11 cellular contexts compared by ENCODE assay signal in genomic region chr1:6491966-6492365, GRCh38. TPM values are rescaled to one million over a fixed set of nuclear protein-coding genes. Genes with fewer than 3 reads are reported as not detected.
DNase-seq lines count a peak whose midpoint lies in the region; ATAC-seq, FAIRE-seq and TF ChIP-seq lines count a peak whose summit lies in the region.
"Had no signal": no experiment of that assay in that cellular context is flagged by ENCODE, and none has a peak within 500 bp of the region (broad histone marks: within the 10 kb centered on the region; RNA-seq: fewer than 3 reads in every experiment).

No MANE protein-coding gene starts in this region.

- no peaks in the 10 kb centered on the region for H3K79me2 ChIP-seq in HepG2 (ENCODE audit: insufficient read depth, low read length)

- 95% methylated on average over 7 of the region's 10 CpGs for WGBS in HepG2 (ENCODE audit: low lambda C conversion rate)
- 60% methylated on average over 1 of the region's 10 CpGs for WGBS in right lobe of liver (ENCODE audit: insufficient coverage, low coverage, low lambda C conversion rate, missing lambda C conversion rate)
- 60% methylated on average over 2 of the region's 10 CpGs; no CpG with 5 or more reads in 1 of the 2 donors for WGBS in gastroesophageal sphincter (ENCODE audit: low coverage in 1 of 2), 2 donors
- WGBS in suprapubic skin: 33% methylated on average over 10 of the region's 10 CpGs
- WGBS in aorta, 2 donors: 71 to 78% methylated on average over 10 of the region's 10 CpGs

- H3K4me3 Mint-ChIP-seq in activated B cell treated with CpG ODN at 0.5 μM for 24 hours: peak overlapping the region; percentile 77

- ATAC-seq in HepG2: no peak
- no peak for ATAC-seq in right lobe of liver
- no peak for ATAC-seq in activated B cell treated with CpG ODN at 0.5 μM for 24 hours (ENCODE audit: low read depth)
- no peak for ATAC-seq in gastroesophageal sphincter
- no peak for ATAC-seq in HG03139 (IDR thresholded peaks at IDR 0.05; ENCODE audit: unreplicated experiment)
- ATAC-seq in aorta (ENCODE audit: low FRiP score): no peak

- no peaks in the 10 kb centered on the region for H3K9me3 ChIP-seq in HepG2 (ENCODE audit: low read length)
- H3K9me3 ChIP-seq in right lobe of liver: no peaks in the 10 kb centered on the region
- no peaks in the 10 kb centered on the region for H3K9me3 ChIP-seq in gastroesophageal sphincter
- H3K9me3 ChIP-seq in suprapubic skin: no peaks in the 10 kb centered on the region
- H3K9me3 ChIP-seq in aorta (ENCODE audit: control insufficient read depth, low read length): no peaks in the 10 kb centered on the region

- no peak overlapping the region for H3K27ac ChIP-seq in HepG2 (ENCODE audit: extremely low read length, insufficient read depth, low read length)
- no peak overlapping the region for H3K27ac ChIP-seq in right lobe of liver
- peak overlapping the region in 3 of 4 donors; percentile 51 to 83 (median 77) for H3K27ac ChIP-seq in gastroesophageal sphincter
- H3K27ac ChIP-seq in suprapubic skin: peak overlapping the region; percentile 80
- no peak overlapping the region for H3K27ac ChIP-seq in aorta (ENCODE audit: low read depth in 1 of 2, low read length in 2 of 2)

- no peak overlapping the region for H3K9ac ChIP-seq in HepG2 (ENCODE audit: insufficient read depth, low read depth, low read length)

- CTCF ChIA-PET in HepG2 (lab: Yijun Ruan, JAX; ENCODE audit: low intra/inter-chr PET ratio, low total read pairs): no interaction called here
- CTCF ChIA-PET in activated B cell treated with CpG ODN at 0.5 μM for 24 hours (lab: Charles Lee): interaction anchor here (1.0 kb wide), 1 partner anchor 155 kb away, joined by 3 read pairs; no protein-coding TSS in a partner anchor

- no peak for TF ChIP-seq CTCF in HepG2 (CRISPR knock-in tag; IDR thresholded peaks at IDR 0.05)
- no peak for TF ChIP-seq CTCF in right lobe of liver (IDR thresholded peaks at IDR 0.05)
- no peak for TF ChIP-seq CTCF in activated B cell treated with CpG ODN at 0.5 μM for 24 hours (IDR thresholded peaks at IDR 0.05)
- TF ChIP-seq CTCF in gastroesophageal sphincter (IDR thresholded peaks at IDR 0.05): no peak
- no peak for TF ChIP-seq CTCF in suprapubic skin (IDR thresholded peaks at IDR 0.05)

- DNase-seq in HepG2 (ENCODE audit: low spot score) (no peak), right lobe of liver (no peak), activated B cell treated with CpG ODN at 0.5 μM for 24 hours (no peak), suprapubic skin (ENCODE audit: low spot score in 2 of 2) (no peak), NCI-H524 (lab: John Stamatoyannopoulos, UW) (no peak), aorta (no peak)
- DNase-seq: NCI-H1105, retina, Right ventricle myocardium superior had no signal

- BruUV-seq in HepG2 (replicated peaks; lab: Mats Ljungman, UMichigan): no TSS peak

- H3K36me3 Mint-ChIP-seq in activated B cell treated with CpG ODN at 0.5 μM for 24 hours (ENCODE audit: low read depth): no peaks in the 10 kb centered on the region

- TF ChIP-seq POLR2A in HepG2 (IDR thresholded peaks at IDR 0.05; ENCODE audit: insufficient read depth in 1 of 2, low read depth in 2 of 2, low read length in 2 of 2): no peak
- TF ChIP-seq POLR2A in right lobe of liver (IDR thresholded peaks at IDR 0.05): no peak
- no peak for TF ChIP-seq POLR2A in gastroesophageal sphincter (IDR thresholded peaks at IDR 0.05)
- no peak for TF ChIP-seq POLR2A in suprapubic skin (IDR thresholded peaks at IDR 0.05)

- TF ChIP-seq EP300 in HepG2 (IDR thresholded peaks at IDR 0.05; ENCODE audit: low read depth in 2 of 2, low read length in 2 of 2) (no peak), HepG2 (CRISPR knock-in tag; IDR thresholded peaks at IDR 0.05; ENCODE audit: borderline replicate concordance) (no peak), gastroesophageal sphincter (IDR thresholded peaks at IDR 0.05) (no peak), suprapubic skin (IDR thresholded peaks at IDR 0.05) (no peak)

- intact Hi-C loops in HepG2 (cut with micrococcal nuclease; ENCODE audit: unreplicated experiment) (no loop called here), right lobe of liver (cut with DNase I) (no loop called here), activated B cell treated with CpG ODN at 0.5 μM for 24 hours (cut with micrococcal nuclease) (loop anchor here (5.0 kb wide), 1 partner anchor 135 kb away; no protein-coding TSS in a partner anchor), aorta (cut with DNase I) (loop anchor here in 1 of 2 donors (2.0 kb wide), 1 partner anchor 63 kb away; the partner anchor contains the start of genes NOL9 and TAS1R1)

- POLR2A ChIA-PET in HepG2 (lab: Yijun Ruan, JAX): interaction anchor here (1.0 to 2.9 kb wide), 4 partner anchors 21 to 155 kb away, joined by 3 to 13 read pairs (median 5); partner anchors contain the start of genes NOL9 and TAS1R1
- POLR2A ChIA-PET in activated B cell treated with CpG ODN at 0.5 μM for 24 hours (lab: Charles Lee): no interaction called here

- H3K4me2 ChIP-seq in HepG2 (ENCODE audit: low read depth, low read length): peak overlapping the region; percentile 97

- peak overlapping the region in 2 of 3 experiments; percentile 89 to 99; a peak in 3 of 6 replicates for H3K4me3 ChIP-seq in HepG2 (replicated peaks in 1 of 3; ENCODE audit: insufficient read depth in 1 of 3, low read depth in 2 of 3, low read length in 3 of 3)
- no peak overlapping the region for H3K4me3 ChIP-seq in right lobe of liver
- no peak overlapping the region for H3K4me3 ChIP-seq in gastroesophageal sphincter
- H3K4me3 ChIP-seq in suprapubic skin: no peak overlapping the region
- H3K4me3 ChIP-seq in aorta (ENCODE audit: low read length in 2 of 2): no peak overlapping the region

- H3K4me1 ChIP-seq in HepG2 (ENCODE audit: insufficient read depth, low read length) (peaks cover 47% of the 10 kb centered on the region), right lobe of liver (peaks cover 0 to 20% (median 2%) of the 10 kb centered on the region in 4 donors), gastroesophageal sphincter (peaks cover 0 to 48% (median 21%) of the 10 kb centered on the region in 3 donors), suprapubic skin (peaks cover 80% of the 10 kb centered on the region), aorta (ENCODE audit: control insufficient read depth in 1 of 2, insufficient read depth in 2 of 2, low read length in 2 of 2) (no peaks in the 10 kb centered on the region)

- no peaks in the 10 kb centered on the region for H3K9me3 Mint-ChIP-seq in activated B cell treated with CpG ODN at 0.5 μM for 24 hours

- no peaks in the 10 kb centered on the region for H3K36me3 ChIP-seq in HepG2 (replicated peaks in 1 of 2; ENCODE audit: control insufficient read depth in 1 of 2, insufficient read depth in 2 of 2, low read length in 2 of 2)
- no peaks in the 10 kb centered on the region for H3K36me3 ChIP-seq in right lobe of liver
- no peaks in the 10 kb centered on the region for H3K36me3 ChIP-seq in gastroesophageal sphincter
- H3K36me3 ChIP-seq in suprapubic skin: no peaks in the 10 kb centered on the region
- H3K36me3 ChIP-seq in aorta (ENCODE audit: control insufficient read depth in 1 of 2, insufficient read depth in 2 of 2, low read length in 1 of 2): no peaks in the 10 kb centered on the region

- H4K20me1 ChIP-seq in HepG2 (ENCODE audit: insufficient read depth, low read length): no peaks in the 10 kb centered on the region

- peaks cover 9% of the 10 kb centered on the region for H3K27me3 Mint-ChIP-seq in activated B cell treated with CpG ODN at 0.5 μM for 24 hours

- H3K27me3 ChIP-seq in HepG2 (ENCODE audit: control insufficient read depth in 1 of 2, insufficient read depth in 2 of 2, low read length in 2 of 2) (peaks cover 0 to 2% of the 10 kb centered on the region in 2 experiments; a peak in 1 of 5 replicates), right lobe of liver (no peaks in the 10 kb centered on the region), gastroesophageal sphincter (peaks cover 12% of the 10 kb centered on the region), suprapubic skin (no peaks in the 10 kb centered on the region), aorta (ENCODE audit: control insufficient read depth in 1 of 2, insufficient read depth in 2 of 2, low read length in 1 of 2) (no peaks in the 10 kb centered on the region)

- no peak overlapping the region for H2AFZ ChIP-seq in HepG2 (ENCODE audit: low read length)

- TF ChIP-seq RAD21 in HepG2 (CRISPR knock-in tag; IDR thresholded peaks at IDR 0.05): no peak

- FAIRE-seq in HepG2 (lab: Jason Lieb, UNC): no peak

- no peak overlapping the region for H3K27ac Mint-ChIP-seq in activated B cell treated with CpG ODN at 0.5 μM for 24 hours

- in situ Hi-C loops in HepG2 (cut with HindIII; ENCODE audit: extremely low pct_ligation_motif_present, low pct_unique_long_range_greater_than_20kb): loop anchor here (25.0 kb wide), 1 partner anchor 720 kb away; no protein-coding TSS in a partner anchor

- peaks cover 11% of the 10 kb centered on the region for H3K4me1 Mint-ChIP-seq in activated B cell treated with CpG ODN at 0.5 μM for 24 hours

RNA-seq across cellular contexts. Expression of gene PLEKHG5, which starts 0.5 kb away (rescaled TPM):
- 1.9 and 3.5 TPM in 2 replicates for total RNA-seq in HepG2 (2016; rRNA removed; fragmentation: Illumina TruSeq; extraction: Trizol)
- 0.51 and 0.62 TPM in 2 replicates for total RNA-seq in HepG2 (2016; cell fraction: cytosol; rRNA removed; fragmentation: Illumina TruSeq; extraction: Trizol; ENCODE audit: low read depth)
- 1.4 and 3.4 TPM in 2 replicates for total RNA-seq in HepG2 (2016; cell fraction: insoluble cytoplasmic fraction; rRNA removed; fragmentation: Illumina TruSeq; extraction: Trizol)
- total RNA-seq in HepG2 (2016; cell fraction: membrane; rRNA removed; fragmentation: Illumina TruSeq; extraction: Trizol): 0.99 and 1.2 TPM in 2 replicates
- 3.3 and 4.4 TPM in 2 replicates for total RNA-seq in HepG2 (2016; cell fraction: nucleus; rRNA removed; fragmentation: Illumina TruSeq; extraction: Trizol)
- polyA plus RNA-seq in HepG2 (2011; rRNA removed): 1.9 and 2.6 TPM in 2 replicates
- polyA plus RNA-seq in HepG2 (2011; cell fraction: cytosol; rRNA removed): 1.1 and 1.7 TPM in 2 replicates
- 17.2 and 22.8 TPM in 2 replicates for polyA plus RNA-seq in HepG2 (2011; cell fraction: nucleus; rRNA removed)
- 1.4 and 1.5 TPM in 2 replicates for polyA plus RNA-seq in HepG2 (2012)
- polyA plus RNA-seq in HepG2 (2016; cell fraction: cytosol; fragmentation: Illumina TruSeq; extraction: Trizol; ENCODE audit: low read depth): 0.23 and 0.25 TPM in 2 replicates
- polyA plus RNA-seq in HepG2 (2016; cell fraction: insoluble cytoplasmic fraction; fragmentation: Illumina TruSeq; extraction: Trizol; ENCODE audit: low read depth): 1.9 and 2.0 TPM in 2 replicates
- 0.45 and 0.71 TPM in 2 replicates for polyA plus RNA-seq in HepG2 (2016; cell fraction: membrane; fragmentation: Illumina TruSeq; extraction: Trizol; ENCODE audit: low read depth)
- 9.3 and 11.3 TPM in 2 replicates for polyA plus RNA-seq in HepG2 (2016; cell fraction: nucleus; fragmentation: Illumina TruSeq; extraction: Trizol; ENCODE audit: insufficient read depth, low read depth)
- 1.9 and 3.8 TPM in 2 replicates for polyA minus RNA-seq in HepG2 (2011; rRNA and poly(A)+ RNA removed; ENCODE audit: low replicate concordance)
- polyA minus RNA-seq in HepG2 (2011; cell fraction: cytosol; rRNA and poly(A)+ RNA removed): 1.4 TPM in 2 replicates
- 2.6 and 3.0 TPM in 2 replicates for polyA minus RNA-seq in HepG2 (2011; cell fraction: nucleus; rRNA and poly(A)+ RNA removed)
- 1 to 10 TPM in 5 of 6 experiments, under 1 TPM in 1; 0.70 to 2.3 (median 1.5) TPM for total RNA-seq in right lobe of liver
- total RNA-seq in activated B cell treated with CpG ODN at 0.5 μM for 24 hours: 0.22 and 0.27 TPM in 2 replicates
- total RNA-seq in gastroesophageal sphincter: 10 to 100 TPM in 3 of 4 donors, 1 to 10 TPM in 1; 8.6 to 14.0 (median 11.4) TPM
- total RNA-seq in suprapubic skin: 100 to 1,000 TPM in 2 of 4 donors, 10 to 100 TPM in 2; 76.3 to 347 (median 107) TPM
- total RNA-seq in aorta: 10 to 100 TPM in 1 of 2 donors, 1 to 10 TPM in 1; 6.6 to 39.3 TPM
- polyA plus RNA-seq in aorta: 1 to 10 TPM; 2.6 to 8.0 TPM

RNA-seq across cellular contexts. Expression of gene TNFRSF25, which starts 26.0 kb away (rescaled TPM):
- total RNA-seq in HepG2 (2016; rRNA removed; fragmentation: Illumina TruSeq; extraction: Trizol) (0.55 and 1.5 TPM in 2 replicates), right lobe of liver (1 to 10 TPM; 1.1 to 3.2 (median 2.1) TPM), activated B cell treated with CpG ODN at 0.5 μM for 24 hours (2.5 and 2.8 TPM in 2 replicates), gastroesophageal sphincter (10 to 100 TPM in 2 of 4 donors, 1 to 10 TPM in 2; 4.2 to 11.2 (median 8.8) TPM), suprapubic skin (100 to 1,000 TPM in 2 of 4 donors, 10 to 100 TPM in 2; 66.8 to 411 (median 99.5) TPM), aorta (10 to 100 TPM in 1 of 2 donors, 1 to 10 TPM in 1; 6.5 to 34.6 TPM)
- 0.40 and 0.44 TPM in 2 replicates for total RNA-seq in HepG2 (2016; cell fraction: cytosol; rRNA removed; fragmentation: Illumina TruSeq; extraction: Trizol; ENCODE audit: low read depth)
- total RNA-seq in HepG2 (2016; cell fraction: insoluble cytoplasmic fraction; rRNA removed; fragmentation: Illumina TruSeq; extraction: Trizol): 0.13 and 0.97 TPM in 2 replicates
- total RNA-seq in HepG2 (2016; cell fraction: membrane; rRNA removed; fragmentation: Illumina TruSeq; extraction: Trizol): 0.34 and 0.37 TPM in 2 replicates
- 1.5 and 1.6 TPM in 2 replicates for total RNA-seq in HepG2 (2016; cell fraction: nucleus; rRNA removed; fragmentation: Illumina TruSeq; extraction: Trizol)
- polyA plus RNA-seq in HepG2 (2011; rRNA removed) (1.4 and 1.6 TPM in 2 replicates), aorta (10 to 100 TPM in 1 of 2 donors, 1 to 10 TPM in 1; 9.6 to 22.9 TPM)
- polyA plus RNA-seq in HepG2 (2011; cell fraction: cytosol; rRNA removed): 0.47 and 0.64 TPM in 2 replicates
- polyA plus RNA-seq in HepG2 (2011; cell fraction: nucleus; rRNA removed): 18.5 and 21.8 TPM in 2 replicates
- polyA plus RNA-seq in HepG2 (2012): 3.9 and 4.6 TPM in 2 replicates
- polyA plus RNA-seq in HepG2 (2016; cell fraction: cytosol; fragmentation: Illumina TruSeq; extraction: Trizol; ENCODE audit: low read depth): 0.43 TPM in 1 of 2 replicates, not detected in the other
- polyA plus RNA-seq in HepG2 (2016; cell fraction: insoluble cytoplasmic fraction; fragmentation: Illumina TruSeq; extraction: Trizol; ENCODE audit: low read depth): 0.17 and 0.44 TPM in 2 replicates
- polyA plus RNA-seq in HepG2 (2016; cell fraction: membrane; fragmentation: Illumina TruSeq; extraction: Trizol; ENCODE audit: low read depth): 0.17 TPM in 1 of 2 replicates, not detected in the other
- polyA plus RNA-seq in HepG2 (2016; cell fraction: nucleus; fragmentation: Illumina TruSeq; extraction: Trizol; ENCODE audit: insufficient read depth, low read depth): 5.2 and 7.0 TPM in 2 replicates
- polyA minus RNA-seq in HepG2 (2011; rRNA and poly(A)+ RNA removed; ENCODE audit: low replicate concordance): 0.68 and 1.8 TPM in 2 replicates
- not detected in 2 replicates for polyA minus RNA-seq in HepG2 (2011; cell fraction: cytosol; rRNA and poly(A)+ RNA removed)
- polyA minus RNA-seq in HepG2 (2011; cell fraction: nucleus; rRNA and poly(A)+ RNA removed): 1.3 and 1.9 TPM in 2 replicates

Comparison
In these comparisons a context has a peak if more than half of its experiments do, and no peak if none do; other contexts are left out.
1. H3K4me3 ChIP-seq: peak in HepG2 (2 of 3); none in right lobe of liver (0 of 3), gastroesophageal sphincter (0 of 2), suprapubic skin (single experiment) and aorta (0 of 2).
2. H3K27ac ChIP-seq: peak in gastroesophageal sphincter (3 of 4) and suprapubic skin (single experiment); none in HepG2 (single experiment), right lobe of liver (0 of 3) and aorta (0 of 2).